In the genomic region with DNA sequence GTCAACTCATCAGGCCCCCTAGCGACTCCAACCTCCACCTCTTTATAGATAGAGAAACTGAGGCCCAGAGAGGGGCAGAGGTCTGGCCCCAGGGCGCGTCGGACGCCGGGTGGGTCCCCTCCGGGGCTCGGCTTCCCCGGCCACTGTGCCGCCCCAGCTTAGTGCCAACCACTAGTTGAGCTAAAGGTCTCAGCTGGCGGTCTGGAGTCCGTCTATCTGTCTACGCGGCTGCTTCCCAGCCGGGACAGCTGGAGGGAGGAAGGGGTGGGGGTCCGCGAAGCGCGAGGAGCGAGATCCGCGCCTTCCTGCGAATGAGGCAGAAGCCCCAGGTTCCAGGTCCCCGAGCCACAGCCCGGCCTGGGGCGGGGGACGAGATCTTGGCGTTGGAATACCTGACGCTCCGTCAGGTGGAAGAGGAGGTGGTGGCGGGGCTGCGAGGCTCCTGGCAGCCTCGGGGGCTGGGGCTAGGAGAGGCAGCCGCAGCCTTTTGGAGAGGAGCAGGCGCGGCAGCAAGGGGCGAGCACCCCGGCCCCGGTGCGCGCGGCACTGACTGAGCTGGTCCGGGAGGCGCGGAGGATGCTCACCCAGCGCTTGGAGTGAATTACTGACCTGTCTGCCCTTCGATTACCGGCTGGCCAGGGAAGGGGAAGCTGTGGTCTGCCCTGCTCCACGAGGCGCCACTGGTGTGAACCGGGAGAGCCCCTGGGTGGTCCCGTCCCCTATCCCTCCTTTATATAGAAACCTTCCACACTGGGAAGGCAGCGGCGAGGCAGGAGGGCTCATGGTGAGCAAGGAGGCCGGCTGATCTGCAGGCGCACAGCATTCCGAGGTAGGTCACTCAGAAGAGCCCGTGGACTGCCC, we compare ENCODE assay signal across 9 cellular contexts. TPM values are rescaled to one million over a fixed set of nuclear protein-coding genes. Genes with fewer than 3 reads are reported as not detected.
A peak's percentile ranks its signal among the peaks of the same experiment; 100 is the strongest.
DNase-seq lines count a peak whose midpoint lies in the region; ATAC-seq and TF ChIP-seq lines count a peak whose summit lies in the region.
"Had no signal": no experiment of that assay in that cellular context is flagged by ENCODE, and none has a peak within 500 bp of the region (broad histone marks: within the 10 kb centered on the region; RNA-seq: fewer than 3 reads in every experiment).

No MANE protein-coding gene starts in this region.

- no peaks in the 10 kb centered on the region for H3K27me3 ChIP-seq in thoracic aorta (replicated peaks; ENCODE audit: insufficient read depth)

- intact Hi-C loops in activated CD4-positive, alpha-beta T cell treated with anti-CD3 and anti-CD28 coated beads for 36 hours (cut with DNase I, micrococcal nuclease) = loop anchor here in 1 of 2 experiments (10.0 kb wide), 1 partner anchor 122 kb away; no protein-coding TSS in a partner anchor

- CTCF ChIA-PET in activated CD4-positive, alpha-beta T cell treated with anti-CD3 and anti-CD28 coated beads for 36 hours (lab: Charles Lee) = interaction anchor here (1.1 kb wide), 1 partner anchor 119 kb away, joined by 3 read pairs; no protein-coding TSS in a partner anchor

- DNase-seq in activated CD4-positive, alpha-beta T cell treated with anti-CD3 and anti-CD28 coated beads for 36 hours = no peak
- DNase-seq in activated CD4-positive, alpha-beta T cell treated with anti-CD3 and anti-CD28 coated beads for 48 hours = no peak
- no peak for DNase-seq in effector memory CD8-positive, alpha-beta T cell
- DNase-seq in mesenteric fat pad (ENCODE audit: low spot score) (peak; percentile 81), thoracic aorta (ENCODE audit: low spot score) (no peak), NCI-H187 (lab: John Stamatoyannopoulos, UW) (no peak)

- H3K4me1 Mint-ChIP-seq in activated CD4-positive, alpha-beta T cell treated with anti-CD3 and anti-CD28 coated beads for 36 hours = peaks cover 4% of the 10 kb centered on the region
- H3K4me1 Mint-ChIP-seq in effector memory CD8-positive, alpha-beta T cell (ENCODE audit: low read depth in 2 of 2) = peaks cover 4 to 7% of the 10 kb centered on the region in 2 donors

- no peaks in the 10 kb centered on the region for H3K36me3 ChIP-seq in thoracic aorta
- H3K36me3 ChIP-seq: BLaER1 treated with 17β-estradiol and CSF1 and Interleukin-3, amounts not matched to agents 10 nM and 100 nM had no signal

- POLR2A ChIA-PET in activated CD4-positive, alpha-beta T cell treated with anti-CD3 and anti-CD28 coated beads for 36 hours (lab: Charles Lee) = no interaction called here

- H3K36me3 Mint-ChIP-seq in activated CD4-positive, alpha-beta T cell treated with anti-CD3 and anti-CD28 coated beads for 36 hours (ENCODE audit: low read depth) = no peaks in the 10 kb centered on the region
- no peaks in the 10 kb centered on the region for H3K36me3 Mint-ChIP-seq in effector memory CD8-positive, alpha-beta T cell (ENCODE audit: insufficient read depth)

- no peak for ATAC-seq in activated CD4-positive, alpha-beta T cell treated with anti-CD3 and anti-CD28 coated beads for 36 hours
- peak; percentile 22 for ATAC-seq in effector memory CD8-positive, alpha-beta T cell (replicated peaks)
- ATAC-seq in thoracic aorta (ENCODE audit: insufficient number of reproducible peaks, low FRiP score, low read depth) (no peak), GM21526 (IDR thresholded peaks at IDR 0.05; ENCODE audit: low FRiP score, unreplicated experiment) (no peak), HG03135 (IDR thresholded peaks at IDR 0.05; ENCODE audit: unreplicated experiment) (no peak)

- peak overlapping the region; percentile 79 for H3K4me3 ChIP-seq in thoracic aorta
- H3K4me3 ChIP-seq: BLaER1 treated with 17β-estradiol and CSF1 and Interleukin-3, amounts not matched to agents 10 nM and 100 nM had no signal

- H3K27ac Mint-ChIP-seq in activated CD4-positive, alpha-beta T cell treated with anti-CD3 and anti-CD28 coated beads for 36 hours = no peak overlapping the region
- peak overlapping the region in 1 of 2 donors; percentile 20 for H3K27ac Mint-ChIP-seq in effector memory CD8-positive, alpha-beta T cell

- peaks cover 0 to 21% of the 10 kb centered on the region in 2 donors for H3K4me1 ChIP-seq in thoracic aorta (ENCODE audit: control insufficient read depth in 1 of 2, low read depth in 2 of 2)
- H3K4me1 ChIP-seq: BLaER1 treated with 17β-estradiol and CSF1 and Interleukin-3, amounts not matched to agents 10 nM and 100 nM had no signal

- no peak overlapping the region for H3K27ac ChIP-seq in thoracic aorta
- H3K27ac ChIP-seq: BLaER1 treated with 17β-estradiol and CSF1 and Interleukin-3, amounts not matched to agents 10 nM and 100 nM had no signal

- H3K9me3 Mint-ChIP-seq in activated CD4-positive, alpha-beta T cell treated with anti-CD3 and anti-CD28 coated beads for 36 hours (ENCODE audit: low read depth) = no peaks in the 10 kb centered on the region
- H3K9me3 Mint-ChIP-seq in effector memory CD8-positive, alpha-beta T cell = no peaks in the 10 kb centered on the region

- no peaks in the 10 kb centered on the region for H3K9me3 ChIP-seq in thoracic aorta

- peak overlapping the region; percentile 40 for H3K4me3 Mint-ChIP-seq in activated CD4-positive, alpha-beta T cell treated with anti-CD3 and anti-CD28 coated beads for 36 hours
- peak overlapping the region; percentile 73 to 74 for H3K4me3 Mint-ChIP-seq in effector memory CD8-positive, alpha-beta T cell

- H3K27me3 Mint-ChIP-seq in activated CD4-positive, alpha-beta T cell treated with anti-CD3 and anti-CD28 coated beads for 36 hours = peaks cover 37% of the 10 kb centered on the region
- H3K27me3 Mint-ChIP-seq in effector memory CD8-positive, alpha-beta T cell = peaks cover 13 to 48% of the 10 kb centered on the region in 2 donors

- TF ChIP-seq CTCF in thoracic aorta (IDR thresholded peaks at IDR 0.05) = no peak

RNA-seq across cellular contexts. Expression of gene PODN, which starts 0.9 kb away (rescaled TPM):
- total RNA-seq in activated CD4-positive, alpha-beta T cell treated with anti-CD3 and anti-CD28 coated beads for 36 hours = not detected
- 86.3 TPM for total RNA-seq in mesenteric fat pad
- 100 to 1,000 TPM; 119 to 152 TPM for total RNA-seq in thoracic aorta

Comparison
In these comparisons a context has a peak if more than half of its experiments do, and no peak if none do; other contexts are left out.
1. RNA of gene PODN, which starts 0.9 kb away (total RNA-seq): 119 to 152 TPM in thoracic aorta and 86.3 TPM in mesenteric fat pad (single experiment); not detected in activated CD4-positive, alpha-beta T cell treated with anti-CD3 and anti-CD28 coated beads for 36 hours; every median in the first group is over 10 times any median in the second.